10 cellular contexts compared by ENCODE assay signal in genomic region chr19:43179569-43180147, GRCh38. TPM values are rescaled to one million over a fixed set of nuclear protein-coding genes. Genes with fewer than 3 reads are reported as not detected.
DNase-seq lines count a peak whose midpoint lies in the region; ATAC-seq, FAIRE-seq and TF ChIP-seq lines count a peak whose summit lies in the region.
"Not testable (repeated sequence)": the region's sequence is repeated elsewhere in the genome, so short reads cannot be mapped to it uniquely, and the experiment has no call there.
"Had no signal": no experiment of that assay in that cellular context is flagged by ENCODE, and none has a peak within 500 bp of the region (broad histone marks: within the 10 kb centered on the region; RNA-seq: fewer than 3 reads in every experiment).

No MANE protein-coding gene starts in this region.

- H3K9me3 ChIP-seq in PC-3 (ENCODE audit: low read length); cardiac muscle cell (ENCODE audit: low read depth): not testable (repeated sequence)

- POLR2A ChIA-PET in PC-3 (lab: Charles Lee; ENCODE audit: unreplicated experiment) = not testable (repeated sequence)

- not testable (repeated sequence) for H3K4me2 ChIP-seq in KMS-11; PC-3 (ENCODE audit: low read length)

- BruUV-seq in PC-3 (replicated peaks; lab: Mats Ljungman, UMichigan) = not testable (repeated sequence)

- H3K36me3 ChIP-seq in KMS-11 (ENCODE audit: insufficient read depth); PC-3 (ENCODE audit: low read depth, low read length); bronchial epithelial cell (ENCODE audit: control insufficient read depth, insufficient read depth, low read length); cardiac muscle cell: not testable (repeated sequence)

- intact Hi-C loops in PC-3 (cut with micrococcal nuclease) = not testable (repeated sequence)

- not testable (repeated sequence) for ATAC-seq in PC-3

- not testable (repeated sequence) for H3K79me2 ChIP-seq in KMS-11 (ENCODE audit: insufficient read depth, low read depth); PC-3 (ENCODE audit: low read length)

- not testable (repeated sequence) for H3K4me1 ChIP-seq in KMS-11 (ENCODE audit: low read depth, poor library complexity, severe bottlenecking); cardiac muscle cell (ENCODE audit: low read depth)
- peaks cover 13% of the 10 kb centered on the region for H3K4me1 ChIP-seq in PC-3 (ENCODE audit: insufficient read depth, low read length)

- peak; percentile 4; the same call in 1 of the 2 replicates for TF ChIP-seq CTCF in AG10803 (conservative IDR thresholded peaks at IDR 0.05; ENCODE audit: low read length)
- peak; percentile 15; the same call in 1 of the 3 replicates for TF ChIP-seq CTCF in GM12872 (IDR thresholded peaks at IDR 0.05; ENCODE audit: insufficient read depth, low read depth, low read length)
- 0 out of 2 replicates have a peak, but pooled peaks have one; percentile 13 for TF ChIP-seq CTCF in KMS-11 (conservative IDR thresholded peaks at IDR 0.05; ENCODE audit: low read depth, low read length)
- peak; percentile 31; the same call in 1 of the 2 replicates for TF ChIP-seq CTCF in PC-3 (conservative IDR thresholded peaks at IDR 0.05; ENCODE audit: low read depth, low read length)
- TF ChIP-seq CTCF in bronchial epithelial cell (IDR thresholded peaks at IDR 0.05; ENCODE audit: insufficient read depth, low read length, severe bottlenecking) = peak; percentile 6
- TF ChIP-seq CTCF in cardiac muscle cell (IDR thresholded peaks at IDR 0.05; ENCODE audit: low read depth, low read length) = peak; percentile 29

- CTCF ChIA-PET in PC-3 (lab: Charles Lee) = not testable (repeated sequence)

- H2AFZ ChIP-seq in KMS-11 (ENCODE audit: low read depth); PC-3 (ENCODE audit: low read length): not testable (repeated sequence)

- not testable (repeated sequence) for H3K4me3 ChIP-seq in AG10803 (ENCODE audit: low read length); KMS-11 (IDR thresholded peaks at IDR 0.05; ENCODE audit: insufficient read depth, low read depth, low read length); PC-3 (ENCODE audit: low read length); bronchial epithelial cell (ENCODE audit: low read depth, low read length); cardiac muscle cell

- not testable (repeated sequence) for H3K27ac ChIP-seq in KMS-11; PC-3 (ENCODE audit: low read length); cardiac muscle cell

- H3K27me3 ChIP-seq in KMS-11 (ENCODE audit: insufficient read depth, low read depth); PC-3 (ENCODE audit: low read length); bronchial epithelial cell (ENCODE audit: control insufficient read depth, insufficient read depth, low read length); cardiac muscle cell: not testable (repeated sequence)

- FAIRE-seq in bronchial epithelial cell (lab: Jason Lieb, UNC) = not testable (repeated sequence)

- H3F3A ChIP-seq in PC-3 (ENCODE audit: low read length, unreplicated experiment) = not testable (repeated sequence)

- H3K9me2 ChIP-seq in PC-3 (replicated peaks; ENCODE audit: low read length) = not testable (repeated sequence)

- DNase-seq in AG10803 (ENCODE audit: low read depth); PC-3; bronchial epithelial cell (ENCODE audit: low read depth); cardiac muscle cell (ENCODE audit: low read depth in 1 of 2, low spot score in 1 of 2): not testable (repeated sequence)
- peak; percentile 27 for DNase-seq in activated CD4-positive, alpha-beta T cell treated with anti-CD3 and anti-CD28 coated beads for 48 hours
- DNase-seq in stimulated activated CD8-positive, alpha-beta memory T cell treated with anti-CD3 and anti-CD28 coated beads, Interleukin-4, amount 100 ng/mL, for 48 hours = peak; percentile 39

- not testable (repeated sequence) for H3K9ac ChIP-seq in KMS-11; PC-3 (ENCODE audit: low read length)

- not testable (repeated sequence) for H4K20me1 ChIP-seq in KMS-11 (ENCODE audit: insufficient read depth); PC-3 (ENCODE audit: low read length)

RNA-seq across cellular contexts. Expression of gene PSG5, which starts 6.7 kb away (rescaled TPM):
- total RNA-seq in PC-3 (2014; rRNA removed) (not detected in 2 replicates), bronchial epithelial cell (not detected in 2 replicates), cardiac muscle cell (not detected in 2 replicates)
- polyA plus RNA-seq in cardiac muscle cell = not detected in 2 replicates
- total RNA-seq: CD4-positive, alpha-beta T cell; GM12878 had no signal

RNA-seq across cellular contexts. Expression of gene PSG4, which starts 25.8 kb away (rescaled TPM):
- total RNA-seq in PC-3 (2014; rRNA removed) (not detected in 2 replicates), bronchial epithelial cell (0.26 TPM in 1 of 2 replicates, not detected in the other), cardiac muscle cell (not detected in 2 replicates)
- polyA plus RNA-seq in cardiac muscle cell = not detected in 2 replicates
- total RNA-seq: CD4-positive, alpha-beta T cell; GM12878 had no signal
- polyA plus RNA-seq: GM12878 had no signal
